11 cellular contexts compared by ENCODE assay signal in the genomic region with DNA sequence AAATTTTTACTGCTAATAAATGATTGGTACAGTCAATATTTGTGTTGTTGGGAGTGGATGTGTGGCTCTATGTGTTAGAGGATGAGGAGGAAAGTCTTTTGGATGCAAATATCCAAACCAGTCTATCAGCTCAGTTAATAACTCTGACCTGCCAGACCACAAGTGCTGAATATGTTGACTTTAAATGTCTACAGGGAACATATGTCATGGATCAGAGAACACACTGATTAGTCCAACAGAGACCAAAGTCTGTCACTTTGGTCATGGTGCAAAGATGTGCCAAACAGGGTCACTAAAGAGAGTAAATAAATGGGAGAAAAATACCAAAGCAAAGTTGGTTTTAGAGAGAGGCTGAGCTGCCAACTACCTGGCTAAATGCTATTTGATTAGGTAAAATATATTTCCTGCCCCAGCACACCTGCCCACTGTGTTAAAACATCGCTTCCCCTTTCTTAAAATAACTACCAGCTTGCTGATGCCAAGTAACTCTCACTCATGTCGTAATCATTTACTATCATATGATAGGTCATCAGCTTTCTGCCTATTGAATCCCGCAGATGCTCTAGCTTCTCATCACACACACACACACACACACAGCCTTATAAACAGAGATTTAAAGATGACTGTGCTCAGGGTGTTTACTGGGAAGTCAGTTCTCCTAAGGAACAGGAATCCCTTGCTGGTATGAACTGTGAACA.
DNase-seq lines count a peak whose midpoint lies in the region; ATAC-seq and TF ChIP-seq lines count a peak whose summit lies in the region.
"Had no signal": no experiment of that assay in that cellular context is flagged by ENCODE, and none has a peak within 500 bp of the region (broad histone marks: within the 10 kb centered on the region; RNA-seq: fewer than 3 reads in every experiment).

No MANE protein-coding gene starts in this region.

- no peak overlapping the region for H3K4me3 Mint-ChIP-seq in activated T-helper 1 cell treated with anti-CD3 and anti-CD28 coated beads, Interleukin-12 subunit alpha, Interleukin-12 subunit beta, Interleukin-2, Interleukin-4 antibody, amounts not matched to agents 30 ng/mL and 10 ng/mL and 1 ng/mL, durations not matched to agents 14 hours and 24 hours and 36 hours
- H3K4me3 Mint-ChIP-seq: activated T-cell treated with anti-CD3 and anti-CD28 coated beads, Interleukin-2, amount 50 U/mL, for 24 hours had no signal

- H3K9me3 Mint-ChIP-seq in activated T-helper 1 cell treated with anti-CD3 and anti-CD28 coated beads, Interleukin-12 subunit alpha, Interleukin-12 subunit beta, Interleukin-2, Interleukin-4 antibody, amounts not matched to agents 30 ng/mL and 10 ng/mL and 1 ng/mL, durations not matched to agents 14 hours and 24 hours and 36 hours = no peaks in the 10 kb centered on the region
- H3K9me3 Mint-ChIP-seq: activated T-cell treated with anti-CD3 and anti-CD28 coated beads, Interleukin-2, amount 50 U/mL, for 24 hours had no signal

- ATAC-seq in GM18498 (IDR thresholded peaks at IDR 0.05; ENCODE audit: unreplicated experiment) (peak; percentile 50), GM21423 (IDR thresholded peaks at IDR 0.05; ENCODE audit: unreplicated experiment) (peak; percentile 25)
- ATAC-seq: lower lobe of right lung had no signal

- H3K4me1 ChIP-seq in vagina = peaks cover 23% of the 10 kb centered on the region

- intact Hi-C loops in vagina (cut with DNase I) = no loop called here
- intact Hi-C loops in activated T-helper 1 cell treated with anti-CD3 and anti-CD28 coated beads, Interleukin-12 subunit alpha, Interleukin-12 subunit beta, Interleukin-2, Interleukin-4 antibody, amounts not matched to agents 30 ng/mL and 10 ng/mL and 1 ng/mL, durations not matched to agents 14 hours and 24 hours and 36 hours (cut with micrococcal nuclease) = no loop called here

- DNase-seq in NAMALWA (ENCODE audit: low spot score) = peak; percentile 19
- DNase-seq in fibroblast of mammary gland (ENCODE audit: low read depth) = peak; percentile 31
- no peak for DNase-seq in vagina (ENCODE audit: extremely low spot score in 2 of 2)
- no peak for DNase-seq in activated T-helper 1 cell treated with anti-CD3 and anti-CD28 coated beads, Interleukin-12 subunit alpha, Interleukin-12 subunit beta, Interleukin-2, Interleukin-4 antibody, amounts not matched to agents 30 ng/mL and 10 ng/mL and 1 ng/mL, durations not matched to agents 14 hours and 24 hours and 36 hours (ENCODE audit: low spot score)
- DNase-seq in NCI-H1048 (lab: John Stamatoyannopoulos, UW) = no peak
- no peak for DNase-seq in activated gamma-delta T cell (lab: John Stamatoyannopoulos, UW)
- DNase-seq: activated T-cell treated with anti-CD3 and anti-CD28 coated beads, Interleukin-2, amount 50 U/mL, for 24 hours; lower lobe of right lung; stimulated activated CD4-positive, alpha-beta T cell treated with anti-CD3 and anti-CD28 coated beads, Interleukin-4, amount 100 ng/mL, for 1 hour had no signal

- no peak for TF ChIP-seq CTCF in fibroblast of mammary gland (conservative IDR thresholded peaks at IDR 0.05; ENCODE audit: control insufficient read depth, insufficient read depth, low read depth, low read length)
- TF ChIP-seq CTCF in vagina (IDR thresholded peaks at IDR 0.05) = no peak

- no peak overlapping the region for H3K27ac Mint-ChIP-seq in activated T-helper 1 cell treated with anti-CD3 and anti-CD28 coated beads, Interleukin-12 subunit alpha, Interleukin-12 subunit beta, Interleukin-2, Interleukin-4 antibody, amounts not matched to agents 30 ng/mL and 10 ng/mL and 1 ng/mL, durations not matched to agents 14 hours and 24 hours and 36 hours
- H3K27ac Mint-ChIP-seq: activated T-cell treated with anti-CD3 and anti-CD28 coated beads, Interleukin-2, amount 50 U/mL, for 24 hours had no signal

- H3K9me3 ChIP-seq in vagina = no peaks in the 10 kb centered on the region
- H3K9me3 ChIP-seq: lower lobe of right lung had no signal

- TF ChIP-seq POLR2A in vagina (IDR thresholded peaks at IDR 0.05) = no peak

- H3K4me3 ChIP-seq in fibroblast of mammary gland (ENCODE audit: control insufficient read depth, low read depth, low read length) (no peak overlapping the region), vagina (no peak overlapping the region)
- H3K4me3 ChIP-seq: lower lobe of right lung had no signal

- no peaks in the 10 kb centered on the region for H3K4me1 Mint-ChIP-seq in activated T-helper 1 cell treated with anti-CD3 and anti-CD28 coated beads, Interleukin-12 subunit alpha, Interleukin-12 subunit beta, Interleukin-2, Interleukin-4 antibody, amounts not matched to agents 30 ng/mL and 10 ng/mL and 1 ng/mL, durations not matched to agents 14 hours and 24 hours and 36 hours (ENCODE audit: low read depth)

- H3K36me3 Mint-ChIP-seq in activated T-helper 1 cell treated with anti-CD3 and anti-CD28 coated beads, Interleukin-12 subunit alpha, Interleukin-12 subunit beta, Interleukin-2, Interleukin-4 antibody, amounts not matched to agents 30 ng/mL and 10 ng/mL and 1 ng/mL, durations not matched to agents 14 hours and 24 hours and 36 hours (ENCODE audit: low read depth) = no peaks in the 10 kb centered on the region

- no peak overlapping the region for H3K27ac ChIP-seq in vagina
- H3K27ac ChIP-seq: lower lobe of right lung had no signal

- no peaks in the 10 kb centered on the region for H3K27me3 Mint-ChIP-seq in activated T-helper 1 cell treated with anti-CD3 and anti-CD28 coated beads, Interleukin-12 subunit alpha, Interleukin-12 subunit beta, Interleukin-2, Interleukin-4 antibody, amounts not matched to agents 30 ng/mL and 10 ng/mL and 1 ng/mL, durations not matched to agents 14 hours and 24 hours and 36 hours (ENCODE audit: insufficient read depth)

- no peaks in the 10 kb centered on the region for H3K27me3 ChIP-seq in vagina

- H3K36me3 ChIP-seq in vagina = no peaks in the 10 kb centered on the region
- H3K36me3 ChIP-seq: lower lobe of right lung had no signal

Comparison
In these comparisons a context has a peak if more than half of its experiments do, and no peak if none do; other contexts are left out.
1. DNase-seq: peak in NAMALWA (single experiment) and fibroblast of mammary gland (single experiment); none in vagina (0 of 2), activated T-helper 1 cell treated with anti-CD3 and anti-CD28 coated beads, Interleukin-12 subunit alpha, Interleukin-12 subunit beta, Interleukin-2, Interleukin-4 antibody, amounts not matched to agents 30 ng/mL and 10 ng/mL and 1 ng/mL, durations not matched to agents 14 hours and 24 hours and 36 hours (single experiment), NCI-H1048 (single experiment) and activated gamma-delta T cell (single experiment).